In the genomic region with DNA sequence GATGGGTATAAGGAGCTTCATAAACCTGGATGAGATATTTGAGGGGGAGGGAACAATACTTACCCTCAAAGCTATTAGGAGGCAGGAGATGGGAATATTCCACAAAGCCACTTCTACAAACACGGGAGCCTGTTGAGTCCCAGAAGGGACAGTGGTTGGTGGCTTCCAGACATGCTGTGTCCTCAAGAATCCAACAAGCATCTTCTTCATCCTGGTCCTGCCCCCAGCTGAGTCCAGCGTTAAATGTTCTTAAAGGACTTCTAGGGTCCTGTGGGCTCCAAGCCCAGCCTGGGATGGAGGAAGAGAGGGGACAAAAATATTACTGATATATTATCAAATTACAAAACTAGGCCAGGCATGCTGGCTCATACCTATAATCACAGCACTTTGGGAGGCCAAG, we compare ENCODE assay signal across 11 cellular contexts. TPM values are rescaled to one million over a fixed set of nuclear protein-coding genes. Genes with fewer than 3 reads are reported as not detected.
DNase-seq lines count a peak whose midpoint lies in the region; ATAC-seq and TF ChIP-seq lines count a peak whose summit lies in the region.
"Had no signal": no experiment of that assay in that cellular context is flagged by ENCODE, and none has a peak within 500 bp of the region (broad histone marks: within the 10 kb centered on the region; RNA-seq: fewer than 3 reads in every experiment).

No MANE protein-coding gene starts in this region.

- no peaks in the 10 kb centered on the region for H3K27me3 Mint-ChIP-seq in CD8-positive, alpha-beta T cell (ENCODE audit: low read depth)
- no peaks in the 10 kb centered on the region for H3K27me3 Mint-ChIP-seq in activated T-helper 2 cell treated with anti-CD3 and anti-CD28 coated beads, Interferon-gamma antibody, Interleukin-2, Interleukin-4, amounts not matched to agents 10 μg/mL and 5 μg/mL and 100 μg/mL, durations not matched to agents 14 hours and 24 hours and 36 hours (ENCODE audit: low read depth)
- no peaks in the 10 kb centered on the region for H3K27me3 Mint-ChIP-seq in naive thymus-derived CD8-positive, alpha-beta T cell

- peaks cover 36 to 71% of the 10 kb centered on the region in 2 experiments for H3K79me1 ChIP-seq in IMR-90 (ENCODE audit: low read depth in 1 of 2, low read length in 2 of 2)

- H3K9me3 ChIP-seq in CD8-positive, alpha-beta T cell (ENCODE audit: low read length) = no peaks in the 10 kb centered on the region
- no peaks in the 10 kb centered on the region for H3K9me3 ChIP-seq in IMR-90 (ENCODE audit: control insufficient read depth, insufficient read depth, low read length)

- BruUV-seq in IMR-90 (replicated peaks; lab: Mats Ljungman, UMichigan) = no TSS peak

- H3K36me3 ChIP-seq in CD8-positive, alpha-beta T cell (ENCODE audit: insufficient read depth, low read length) = peaks cover 12% of the 10 kb centered on the region
- peaks cover 15% of the 10 kb centered on the region for H3K36me3 ChIP-seq in IMR-90 (ENCODE audit: control insufficient read depth, insufficient read depth, low read length)

- no peak overlapping the region for H3K27ac ChIP-seq in CD8-positive, alpha-beta T cell (ENCODE audit: low read depth, low read length)
- H3K27ac ChIP-seq in IMR-90 (ENCODE audit: insufficient read depth, low read length) = no peak overlapping the region
- H3K27ac ChIP-seq: foreskin keratinocyte had no signal

- dilution Hi-C loops in IMR-90 (cut with HindIII; ENCODE audit: low sequenced_read_pairs, unreplicated experiment) = no loop called here

- H3K23ac ChIP-seq in IMR-90 (ENCODE audit: low read depth, low read length) = peak overlapping the region; percentile 89; the same call in 1 of the 2 replicates

- TF ChIP-seq POLR2A in IMR-90 (IDR thresholded peaks at IDR 0.05; ENCODE audit: low read depth, low read length) = no peak

- peak overlapping the region in 1 of 2 experiments; percentile 7; a peak in 1 of 4 replicates for H4K8ac ChIP-seq in IMR-90 (ENCODE audit: low read depth in 2 of 2, low read length in 2 of 2)

- TF ChIP-seq CTCF in CD8-positive, alpha-beta T cell (IDR thresholded peaks at IDR 0.05) = no peak
- TF ChIP-seq CTCF in IMR-90 (conservative IDR thresholded peaks at IDR 0.05; ENCODE audit: low read depth, low read length) = no peak

- H3K4ac ChIP-seq in IMR-90 (ENCODE audit: low read depth, low read length) = no peak overlapping the region; the same call in 1 of the 2 replicates

- H3K4me3 Mint-ChIP-seq in CD8-positive, alpha-beta T cell = peak overlapping the region; percentile 96
- peak overlapping the region; percentile 97 for H3K4me3 Mint-ChIP-seq in activated T-helper 2 cell treated with anti-CD3 and anti-CD28 coated beads, Interferon-gamma antibody, Interleukin-2, Interleukin-4, amounts not matched to agents 10 μg/mL and 5 μg/mL and 100 μg/mL, durations not matched to agents 14 hours and 24 hours and 36 hours (ENCODE audit: low read depth)
- H3K4me3 Mint-ChIP-seq in naive thymus-derived CD8-positive, alpha-beta T cell = peak overlapping the region; percentile 36 to 98 (median 95)

- no peak overlapping the region for H4K91ac ChIP-seq in IMR-90 (ENCODE audit: insufficient read depth, low read depth, low read length)

- no peak overlapping the region for H2BK120ac ChIP-seq in IMR-90 (ENCODE audit: low read depth, low read length)

- WGBS in IMR-90 (ENCODE audit: extremely low coverage in 2 of 2, insufficient read length in 1 of 2), 2 experiments = no CpG with 5 or more reads among the region's 2 CpGs

- no peak overlapping the region for H4K5ac ChIP-seq in IMR-90 (ENCODE audit: low read depth, low read length)

- intact Hi-C loops in CD8-positive, alpha-beta T cell (cut with DNase I, micrococcal nuclease) = loop anchor here in 1 of 2 experiments (5.0 kb wide), 1 partner anchor 95 kb away; a partner anchor contains a TSS
- intact Hi-C loops in IMR-90 (cut with micrococcal nuclease) = no loop called here
- intact Hi-C loops in activated T-helper 2 cell treated with anti-CD3 and anti-CD28 coated beads, Interferon-gamma antibody, Interleukin-2, Interleukin-4, amounts not matched to agents 10 μg/mL and 5 μg/mL and 100 μg/mL, durations not matched to agents 14 hours and 24 hours and 36 hours (cut with micrococcal nuclease) = no loop called here

- H2BK5ac ChIP-seq in IMR-90 (ENCODE audit: low read depth, low read length, poor library complexity, severe bottlenecking) = no peak overlapping the region

- H2BK20ac ChIP-seq in IMR-90 (ENCODE audit: low read depth, low read length) = no peak overlapping the region

- no peak overlapping the region for H3K18ac ChIP-seq in IMR-90 (ENCODE audit: low read depth, low read length)

- H3K14ac ChIP-seq in IMR-90 (replicated peaks; ENCODE audit: low read depth, low read length) = peak overlapping the region; percentile 95

- CTCF ChIA-PET in CD8-positive, alpha-beta T cell (lab: Charles Lee) = interaction anchor here (0.7 to 2.5 kb wide), 7 partner anchors 13 to 76 kb away, joined by 3 to 9 read pairs (median 3); a partner anchor contains a TSS
- CTCF ChIA-PET in IMR-90 (lab: Yijun Ruan, JAX) = interaction anchor here (0.6 to 0.8 kb wide), 2 partner anchors 23 to 273 kb away, joined by 3 read pairs; no protein-coding TSS in a partner anchor

- H2AFZ ChIP-seq in IMR-90 (replicated peaks; ENCODE audit: low read length, poor library complexity) = no peak overlapping the region

- H2AK9ac ChIP-seq in IMR-90 (replicated peaks; ENCODE audit: low read depth, low read length, poor library complexity) = no peak overlapping the region

- H3K27ac Mint-ChIP-seq in CD8-positive, alpha-beta T cell = no peak overlapping the region
- H3K27ac Mint-ChIP-seq in activated T-helper 2 cell treated with anti-CD3 and anti-CD28 coated beads, Interferon-gamma antibody, Interleukin-2, Interleukin-4, amounts not matched to agents 10 μg/mL and 5 μg/mL and 100 μg/mL, durations not matched to agents 14 hours and 24 hours and 36 hours = peak overlapping the region; percentile 9
- H3K27ac Mint-ChIP-seq in naive thymus-derived CD8-positive, alpha-beta T cell = peak overlapping the region in 9 of 10 donors; percentile 17 to 86 (median 41)

- H3K9ac ChIP-seq in IMR-90 (ENCODE audit: low read depth, low read length) = no peak overlapping the region

- no peak for TF ChIP-seq RAD21 in IMR-90 (IDR thresholded peaks at IDR 0.05; ENCODE audit: low read length)

- no peak overlapping the region for H3K4me3 ChIP-seq in CD8-positive, alpha-beta T cell (ENCODE audit: low read depth, low read length)
- no peak overlapping the region for H3K4me3 ChIP-seq in IMR-90 (ENCODE audit: insufficient read depth, low read depth, low read length)

- DNase-seq in CD8-positive, alpha-beta T cell = no peak
- DNase-seq in IMR-90 = no peak
- no peak for DNase-seq in activated T-helper 2 cell treated with anti-CD3 and anti-CD28 coated beads, Interferon-gamma antibody, Interleukin-2, Interleukin-4, amounts not matched to agents 10 μg/mL and 5 μg/mL and 100 μg/mL, durations not matched to agents 14 hours and 24 hours and 36 hours (ENCODE audit: low spot score)
- no peak for DNase-seq in naive thymus-derived CD8-positive, alpha-beta T cell
- DNase-seq in UCSD-AML1 (lab: John Stamatoyannopoulos, UW; ENCODE audit: unreplicated experiment) = no peak
- no peak for DNase-seq in NCI-H2107 (lab: John Stamatoyannopoulos, UW)
- DNase-seq: central memory CD4-positive, alpha-beta T cell; foreskin keratinocyte; stimulated activated naive CD4-positive, alpha-beta T cell treated with Interleukin-2 at 50 U/mL for 16 hours had no signal

- ATAC-seq in CD8-positive, alpha-beta T cell = no peak
- ATAC-seq in IMR-90 (ENCODE audit: low read depth) = no peak
- ATAC-seq in naive thymus-derived CD8-positive, alpha-beta T cell = no peak
- ATAC-seq in GM18870 (IDR thresholded peaks at IDR 0.05; ENCODE audit: unreplicated experiment) = no peak
- no peak for ATAC-seq in GM19035 (IDR thresholded peaks at IDR 0.05; ENCODE audit: unreplicated experiment)
- ATAC-seq: foreskin keratinocyte had no signal

- H2AK5ac ChIP-seq in IMR-90 (ENCODE audit: low read depth, low read length) = no peak overlapping the region

- no peaks in the 10 kb centered on the region for H3K9me3 Mint-ChIP-seq in CD8-positive, alpha-beta T cell
- H3K9me3 Mint-ChIP-seq in activated T-helper 2 cell treated with anti-CD3 and anti-CD28 coated beads, Interferon-gamma antibody, Interleukin-2, Interleukin-4, amounts not matched to agents 10 μg/mL and 5 μg/mL and 100 μg/mL, durations not matched to agents 14 hours and 24 hours and 36 hours = no peaks in the 10 kb centered on the region
- H3K9me3 Mint-ChIP-seq in naive thymus-derived CD8-positive, alpha-beta T cell = no peaks in the 10 kb centered on the region

- no peak overlapping the region for H2BK15ac ChIP-seq in IMR-90 (ENCODE audit: low read depth, low read length)

- no peaks in the 10 kb centered on the region for H3K27me3 ChIP-seq in CD8-positive, alpha-beta T cell (ENCODE audit: insufficient read depth, low read length)
- H3K27me3 ChIP-seq in IMR-90 (ENCODE audit: control insufficient read depth, insufficient read depth, low read length) = no peaks in the 10 kb centered on the region
- H3K27me3 ChIP-seq: foreskin keratinocyte had no signal

- H3K56ac ChIP-seq in IMR-90 (ENCODE audit: extremely low read depth, insufficient read depth, low read length) = no peak overlapping the region

- peaks cover 18% of the 10 kb centered on the region for H4K20me1 ChIP-seq in IMR-90 (ENCODE audit: insufficient read depth, low read length)

- peaks cover 46% of the 10 kb centered on the region for H3K36me3 Mint-ChIP-seq in CD8-positive, alpha-beta T cell
- peaks cover 66% of the 10 kb centered on the region for H3K36me3 Mint-ChIP-seq in activated T-helper 2 cell treated with anti-CD3 and anti-CD28 coated beads, Interferon-gamma antibody, Interleukin-2, Interleukin-4, amounts not matched to agents 10 μg/mL and 5 μg/mL and 100 μg/mL, durations not matched to agents 14 hours and 24 hours and 36 hours (ENCODE audit: low read depth)
- peaks cover 5 to 21% (median 7%) of the 10 kb centered on the region in 3 donors for H3K36me3 Mint-ChIP-seq in naive thymus-derived CD8-positive, alpha-beta T cell

- peaks cover 46% of the 10 kb centered on the region for H3K4me1 ChIP-seq in CD8-positive, alpha-beta T cell (ENCODE audit: insufficient read depth, low read length)
- peaks cover 8% of the 10 kb centered on the region for H3K4me1 ChIP-seq in IMR-90 (ENCODE audit: control insufficient read depth, insufficient read depth, low read length)

- POLR2A ChIA-PET in CD8-positive, alpha-beta T cell (lab: Charles Lee) = interaction anchor here (0.6 to 5.7 kb wide), 10 partner anchors 10 to 1022 kb away, joined by 3 to 116 read pairs (median 16); a partner anchor contains a TSS
- POLR2A ChIA-PET in IMR-90 (lab: Charles Lee; ENCODE audit: unreplicated experiment) = interaction anchor here (0.6 kb wide), 1 partner anchor 105 kb away, joined by 13 read pairs; no protein-coding TSS in a partner anchor
- POLR2A ChIA-PET in naive thymus-derived CD8-positive, alpha-beta T cell (lab: Charles Lee) = interaction anchor here (0.6 to 14.7 kb wide), 19 partner anchors 8 to 1603 kb away, joined by 3 to 541 read pairs (median 8); a partner anchor contains a TSS

- H3K4me1 Mint-ChIP-seq in CD8-positive, alpha-beta T cell (ENCODE audit: low read depth) = peaks cover 60% of the 10 kb centered on the region
- H3K4me1 Mint-ChIP-seq in activated T-helper 2 cell treated with anti-CD3 and anti-CD28 coated beads, Interferon-gamma antibody, Interleukin-2, Interleukin-4, amounts not matched to agents 10 μg/mL and 5 μg/mL and 100 μg/mL, durations not matched to agents 14 hours and 24 hours and 36 hours (ENCODE audit: low read depth) = peaks cover 37% of the 10 kb centered on the region
- H3K4me1 Mint-ChIP-seq in naive thymus-derived CD8-positive, alpha-beta T cell = peaks cover 31 to 71% (median 56%) of the 10 kb centered on the region in 4 donors

- peaks cover 9% of the 10 kb centered on the region for H3K9me1 ChIP-seq in IMR-90 (ENCODE audit: insufficient read depth, low read length)

- H3K4me2 ChIP-seq in IMR-90 (ENCODE audit: low read depth, low read length) = no peak overlapping the region

- in situ Hi-C loops in IMR-90 (cut with MboI; ENCODE audit: low sequenced_read_pairs) = no loop called here

RNA-seq across cellular contexts. Expression of a gene that starts 2.3 kb away (rescaled TPM):
- total RNA-seq in CD8-positive, alpha-beta T cell = 10 to 100 TPM; 25.4 to 25.7 TPM
- total RNA-seq in IMR-90 (2012; rRNA removed) = 6.4 and 7.9 TPM in 2 replicates
- polyA plus RNA-seq in IMR-90 (2012; rRNA removed) = 5.3 and 6.2 TPM in 2 replicates
- 6.5 and 11.8 TPM in 2 replicates for polyA plus RNA-seq in IMR-90 (2012; cell fraction: cytosol; rRNA removed)
- polyA plus RNA-seq in IMR-90 (2012; cell fraction: nucleus; rRNA removed; ENCODE audit: low replicate concordance) = 13.4 and 16.5 TPM in 2 replicates
- total RNA-seq in activated T-helper 2 cell treated with anti-CD3 and anti-CD28 coated beads, Interferon-gamma antibody, Interleukin-2, Interleukin-4, amounts not matched to agents 10 μg/mL and 5 μg/mL and 100 μg/mL, durations not matched to agents 14 hours and 24 hours and 36 hours = 45.4 and 47.2 TPM in 2 replicates
- total RNA-seq in naive thymus-derived CD8-positive, alpha-beta T cell = 10 to 100 TPM; 43.6 to 45.0 TPM
- polyA plus RNA-seq in naive thymus-derived CD8-positive, alpha-beta T cell = 1 to 10 TPM; 1.8 to 3.7 (median 3.4) TPM

RNA-seq across cellular contexts. Expression of a gene that starts 2.5 kb away (rescaled TPM):
- 10 to 100 TPM; 22.5 to 25.7 TPM for total RNA-seq in CD8-positive, alpha-beta T cell
- 41.2 and 53.6 TPM in 2 replicates for total RNA-seq in IMR-90 (2012; rRNA removed)
- polyA plus RNA-seq in IMR-90 (2012; rRNA removed) = 62.3 and 68.9 TPM in 2 replicates
- polyA plus RNA-seq in IMR-90 (2012; cell fraction: cytosol; rRNA removed) = 58.4 and 136 TPM in 2 replicates
- polyA plus RNA-seq in IMR-90 (2012; cell fraction: nucleus; rRNA removed; ENCODE audit: low replicate concordance) = 41.9 and 62.6 TPM in 2 replicates
- 118 and 130 TPM in 2 replicates for total RNA-seq in activated T-helper 2 cell treated with anti-CD3 and anti-CD28 coated beads, Interferon-gamma antibody, Interleukin-2, Interleukin-4, amounts not matched to agents 10 μg/mL and 5 μg/mL and 100 μg/mL, durations not matched to agents 14 hours and 24 hours and 36 hours
- 10 to 100 TPM; 51.8 to 58.0 TPM for total RNA-seq in naive thymus-derived CD8-positive, alpha-beta T cell
- polyA plus RNA-seq in naive thymus-derived CD8-positive, alpha-beta T cell = 100 to 1,000 TPM in 2 of 3 donors, 10 to 100 TPM in 1; 99.9 to 149 (median 117) TPM

RNA-seq across cellular contexts. Expression of a gene that starts 4.0 kb away (rescaled TPM):
- 1 to 10 TPM; 1.1 to 1.7 TPM for total RNA-seq in CD8-positive, alpha-beta T cell
- 5.7 and 6.7 TPM in 2 replicates for total RNA-seq in IMR-90 (2012; rRNA removed)
- 9.7 and 13.7 TPM in 2 replicates for polyA plus RNA-seq in IMR-90 (2012; rRNA removed)
- polyA plus RNA-seq in IMR-90 (2012; cell fraction: cytosol; rRNA removed) = 26.4 and 54.0 TPM in 2 replicates
- 5.4 and 6.0 TPM in 2 replicates for polyA plus RNA-seq in IMR-90 (2012; cell fraction: nucleus; rRNA removed; ENCODE audit: low replicate concordance)
- total RNA-seq in activated T-helper 2 cell treated with anti-CD3 and anti-CD28 coated beads, Interferon-gamma antibody, Interleukin-2, Interleukin-4, amounts not matched to agents 10 μg/mL and 5 μg/mL and 100 μg/mL, durations not matched to agents 14 hours and 24 hours and 36 hours = 8.0 and 9.5 TPM in 2 replicates
- 1 to 10 TPM; 5.4 to 6.6 TPM for total RNA-seq in naive thymus-derived CD8-positive, alpha-beta T cell
- polyA plus RNA-seq in naive thymus-derived CD8-positive, alpha-beta T cell = 1 to 10 TPM; 9.1 to 9.7 (median 9.6) TPM

RNA-seq across cellular contexts. Expression of a gene that starts 4.6 kb away (rescaled TPM):
- total RNA-seq in CD8-positive, alpha-beta T cell = 10 to 100 TPM; 14.5 to 14.6 TPM
- 1.4 and 1.6 TPM in 2 replicates for total RNA-seq in IMR-90 (2012; rRNA removed)
- 2.9 and 4.0 TPM in 2 replicates for polyA plus RNA-seq in IMR-90 (2012; rRNA removed)
- polyA plus RNA-seq in IMR-90 (2012; cell fraction: cytosol; rRNA removed) = 1.3 and 2.4 TPM in 2 replicates
- 10.3 and 19.2 TPM in 2 replicates for polyA plus RNA-seq in IMR-90 (2012; cell fraction: nucleus; rRNA removed; ENCODE audit: low replicate concordance)
- 21.4 and 21.7 TPM in 2 replicates for total RNA-seq in activated T-helper 2 cell treated with anti-CD3 and anti-CD28 coated beads, Interferon-gamma antibody, Interleukin-2, Interleukin-4, amounts not matched to agents 10 μg/mL and 5 μg/mL and 100 μg/mL, durations not matched to agents 14 hours and 24 hours and 36 hours
- total RNA-seq in naive thymus-derived CD8-positive, alpha-beta T cell = 10 to 100 TPM; 29.5 to 30.9 TPM
- polyA plus RNA-seq in naive thymus-derived CD8-positive, alpha-beta T cell = 1 to 10 TPM; 2.4 to 8.3 (median 4.4) TPM

RNA-seq across cellular contexts. Expression of a gene that starts 11.4 kb away (rescaled TPM):
- total RNA-seq in CD8-positive, alpha-beta T cell = 100 to 1,000 TPM; 232 to 242 TPM
- total RNA-seq in IMR-90 (2012; rRNA removed) = 50.0 and 83.0 TPM in 2 replicates
- 81.6 and 96.9 TPM in 2 replicates for polyA plus RNA-seq in IMR-90 (2012; rRNA removed)
- polyA plus RNA-seq in IMR-90 (2012; cell fraction: cytosol; rRNA removed) = 88.9 and 110 TPM in 2 replicates
- polyA plus RNA-seq in IMR-90 (2012; cell fraction: nucleus; rRNA removed; ENCODE audit: low replicate concordance) = 133 and 171 TPM in 2 replicates
- total RNA-seq in activated T-helper 2 cell treated with anti-CD3 and anti-CD28 coated beads, Interferon-gamma antibody, Interleukin-2, Interleukin-4, amounts not matched to agents 10 μg/mL and 5 μg/mL and 100 μg/mL, durations not matched to agents 14 hours and 24 hours and 36 hours = 119 and 127 TPM in 2 replicates
- total RNA-seq in naive thymus-derived CD8-positive, alpha-beta T cell = 100 to 1,000 TPM; 214 to 218 TPM
- polyA plus RNA-seq in naive thymus-derived CD8-positive, alpha-beta T cell = 100 to 1,000 TPM; 188 to 219 (median 218) TPM
